1 cellular context compared by ENCODE assay signal in the genomic region with DNA sequence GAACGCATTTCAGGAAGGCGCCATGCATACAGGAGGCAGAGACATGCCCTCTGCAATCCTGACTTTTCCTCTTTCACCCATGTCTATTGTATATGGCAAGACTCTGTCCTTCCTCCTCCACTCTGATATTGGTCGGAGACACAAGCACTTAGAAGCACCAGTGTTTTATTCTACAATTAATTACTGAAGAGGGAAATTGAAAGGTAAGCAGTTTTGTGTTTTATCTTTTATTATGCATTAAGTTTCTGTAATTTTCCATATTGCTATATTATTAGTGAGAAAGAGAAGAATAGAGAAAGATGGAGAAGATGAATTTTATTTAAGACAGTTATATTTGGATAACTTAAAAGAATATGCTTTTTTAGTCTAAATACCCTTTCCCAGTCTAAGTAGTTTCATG.
TF ChIP-seq lines count a peak whose summit lies in the region.

No MANE protein-coding gene starts in this region.

TF ChIP-seq in HepG2, 621 proteins besides CTCF, POLR2A, EP300 and RAD21:
- TF ChIP-seq, protein P1, sequence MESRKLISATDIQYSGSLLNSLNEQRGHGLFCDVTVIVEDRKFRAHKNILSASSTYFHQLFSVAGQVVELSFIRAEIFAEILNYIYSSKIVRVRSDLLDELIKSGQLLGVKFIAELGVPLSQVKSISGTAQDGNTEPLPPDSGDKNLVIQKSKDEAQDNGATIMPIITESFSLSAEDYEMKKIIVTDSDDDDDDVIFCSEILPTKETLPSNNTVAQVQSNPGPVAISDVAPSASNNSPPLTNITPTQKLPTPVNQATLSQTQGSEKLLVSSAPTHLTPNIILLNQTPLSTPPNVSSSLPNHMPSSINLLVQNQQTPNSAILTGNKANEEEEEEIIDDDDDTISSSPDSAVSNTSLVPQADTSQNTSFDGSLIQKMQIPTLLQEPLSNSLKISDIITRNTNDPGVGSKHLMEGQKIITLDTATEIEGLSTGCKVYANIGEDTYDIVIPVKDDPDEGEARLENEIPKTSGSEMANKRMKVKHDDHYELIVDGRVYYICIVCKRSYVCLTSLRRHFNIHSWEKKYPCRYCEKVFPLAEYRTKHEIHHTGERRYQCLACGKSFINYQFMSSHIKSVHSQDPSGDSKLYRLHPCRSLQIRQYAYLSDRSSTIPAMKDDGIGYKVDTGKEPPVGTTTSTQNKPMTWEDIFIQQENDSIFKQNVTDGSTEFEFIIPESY (CRISPR knock-in tag; IDR thresholded peaks at IDR 0.05): peak; percentile 68; the same call in 1 of the 2 replicates
- TF ChIP-seq, protein P2, sequence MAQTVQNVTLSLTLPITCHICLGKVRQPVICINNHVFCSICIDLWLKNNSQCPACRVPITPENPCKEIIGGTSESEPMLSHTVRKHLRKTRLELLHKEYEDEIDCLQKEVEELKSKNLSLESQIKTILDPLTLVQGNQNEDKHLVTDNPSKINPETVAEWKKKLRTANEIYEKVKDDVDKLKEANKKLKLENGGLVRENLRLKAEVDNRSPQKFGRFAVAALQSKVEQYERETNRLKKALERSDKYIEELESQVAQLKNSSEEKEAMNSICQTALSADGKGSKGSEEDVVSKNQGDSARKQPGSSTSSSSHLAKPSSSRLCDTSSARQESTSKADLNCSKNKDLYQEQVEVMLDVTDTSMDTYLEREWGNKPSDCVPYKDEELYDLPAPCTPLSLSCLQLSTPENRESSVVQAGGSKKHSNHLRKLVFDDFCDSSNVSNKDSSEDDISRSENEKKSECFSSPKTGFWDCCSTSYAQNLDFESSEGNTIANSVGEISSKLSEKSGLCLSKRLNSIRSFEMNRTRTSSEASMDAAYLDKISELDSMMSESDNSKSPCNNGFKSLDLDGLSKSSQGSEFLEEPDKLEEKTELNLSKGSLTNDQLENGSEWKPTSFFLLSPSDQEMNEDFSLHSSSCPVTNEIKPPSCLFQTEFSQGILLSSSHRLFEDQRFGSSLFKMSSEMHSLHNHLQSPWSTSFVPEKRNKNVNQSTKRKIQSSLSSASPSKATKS (CRISPR knock-in tag; IDR thresholded peaks at IDR 0.05): no peak
- no peak for TF ChIP-seq HMG20A (CRISPR knock-in tag; IDR thresholded peaks at IDR 0.05; ENCODE audit: borderline replicate concordance)
- TF ChIP-seq MAFK (conservative IDR thresholded peaks at IDR 0.05 in 1 of 2, IDR thresholded peaks at IDR 0.05 in 1 of 2; ENCODE audit: low read length in 2 of 2): peak; percentile 74 to 89
- TF ChIP-seq, protein P3, sequence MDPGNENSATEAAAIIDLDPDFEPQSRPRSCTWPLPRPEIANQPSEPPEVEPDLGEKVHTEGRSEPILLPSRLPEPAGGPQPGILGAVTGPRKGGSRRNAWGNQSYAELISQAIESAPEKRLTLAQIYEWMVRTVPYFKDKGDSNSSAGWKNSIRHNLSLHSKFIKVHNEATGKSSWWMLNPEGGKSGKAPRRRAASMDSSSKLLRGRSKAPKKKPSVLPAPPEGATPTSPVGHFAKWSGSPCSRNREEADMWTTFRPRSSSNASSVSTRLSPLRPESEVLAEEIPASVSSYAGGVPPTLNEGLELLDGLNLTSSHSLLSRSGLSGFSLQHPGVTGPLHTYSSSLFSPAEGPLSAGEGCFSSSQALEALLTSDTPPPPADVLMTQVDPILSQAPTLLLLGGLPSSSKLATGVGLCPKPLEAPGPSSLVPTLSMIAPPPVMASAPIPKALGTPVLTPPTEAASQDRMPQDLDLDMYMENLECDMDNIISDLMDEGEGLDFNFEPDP (CRISPR knock-in tag; conservative IDR thresholded peaks at IDR 0.05): no peak
- TF ChIP-seq SP2 (CRISPR knock-in tag; IDR thresholded peaks at IDR 0.05): no peak
- TF ChIP-seq MAFF (IDR thresholded peaks at IDR 0.05; ENCODE audit: low read depth, low read length): peak; percentile 78
- TF ChIP-seq, protein P4, sequence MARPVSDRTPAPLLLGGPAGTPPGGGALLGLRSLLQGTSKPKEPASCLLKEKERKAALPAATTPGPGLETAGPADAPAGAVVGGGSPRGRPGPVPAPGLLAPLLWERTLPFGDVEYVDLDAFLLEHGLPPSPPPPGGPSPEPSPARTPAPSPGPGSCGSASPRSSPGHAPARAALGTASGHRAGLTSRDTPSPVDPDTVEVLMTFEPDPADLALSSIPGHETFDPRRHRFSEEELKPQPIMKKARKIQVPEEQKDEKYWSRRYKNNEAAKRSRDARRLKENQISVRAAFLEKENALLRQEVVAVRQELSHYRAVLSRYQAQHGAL (CRISPR knock-in tag; IDR thresholded peaks at IDR 0.05; ENCODE audit: not compliant biosample characterization): no peak
